Comparison of ENCODE assay signal across 20 cellular contexts in genomic region chr7:33093266-33093665, GRCh38.
"Had no signal": no experiment of that assay in that cellular context is flagged by ENCODE, and none has a peak within 500 bp of the region (broad histone marks: within the 10 kb centered on the region; RNA-seq: fewer than 3 reads in every experiment).

No MANE protein-coding gene starts in this region.

- ATAC-seq: effector memory CD8-positive, alpha-beta T cell; gastroesophageal sphincter; natural killer cell; right lobe of liver; stimulated activated naive CD8-positive, alpha-beta T cell treated with anti-CD3 and anti-CD28 coated beads, Interleukin-15, amount 100 ng/mL, for 72 hours had no signal

- H3K27me3 ChIP-seq: gastroesophageal sphincter, right lobe of liver, upper lobe of left lung, vagina had no signal

- H3K4me1 ChIP-seq: gastroesophageal sphincter, right lobe of liver, upper lobe of left lung, vagina had no signal

- H3K9me3 ChIP-seq: gastroesophageal sphincter, right lobe of liver, upper lobe of left lung, vagina had no signal

- DNase-seq: activated CD4-positive, alpha-beta T cell treated with anti-CD3 and anti-CD28 coated beads for 48 hours; activated CD4-positive, alpha-beta T cell treated with anti-CD3 and anti-CD28 coated beads, Interleukin-2, amount 50 U/mL, for 48 hours; activated CD8-positive, alpha-beta memory T cell treated with anti-CD3 and anti-CD28 coated beads for 24 hours; activated gamma-delta T cell; activated naive CD4-positive, alpha-beta T cell treated with anti-CD3 and anti-CD28 coated beads, Interleukin-2, amount 50 U/mL, for 16 hours; anterior cingulate cortex; cortex of kidney; effector memory CD8-positive, alpha-beta T cell; erythroblast; head of caudate nucleus; hypothalamus; immature natural killer cell; midbrain; natural killer cell; right lobe of liver; stimulated activated CD4-positive, alpha-beta T cell treated with anti-CD3 and anti-CD28 coated beads, Interleukin-4, amount 100 ng/mL, for 1 hour; stimulated activated naive CD8-positive, alpha-beta T cell treated with anti-CD3 and anti-CD28 coated beads, Interleukin-15, amount 100 ng/mL, for 72 hours; upper lobe of left lung had no signal

- H3K4me3 ChIP-seq: gastroesophageal sphincter, right lobe of liver, upper lobe of left lung, vagina had no signal
